Comparison of ENCODE assay signal across 8 cellular contexts in the genomic region with DNA sequence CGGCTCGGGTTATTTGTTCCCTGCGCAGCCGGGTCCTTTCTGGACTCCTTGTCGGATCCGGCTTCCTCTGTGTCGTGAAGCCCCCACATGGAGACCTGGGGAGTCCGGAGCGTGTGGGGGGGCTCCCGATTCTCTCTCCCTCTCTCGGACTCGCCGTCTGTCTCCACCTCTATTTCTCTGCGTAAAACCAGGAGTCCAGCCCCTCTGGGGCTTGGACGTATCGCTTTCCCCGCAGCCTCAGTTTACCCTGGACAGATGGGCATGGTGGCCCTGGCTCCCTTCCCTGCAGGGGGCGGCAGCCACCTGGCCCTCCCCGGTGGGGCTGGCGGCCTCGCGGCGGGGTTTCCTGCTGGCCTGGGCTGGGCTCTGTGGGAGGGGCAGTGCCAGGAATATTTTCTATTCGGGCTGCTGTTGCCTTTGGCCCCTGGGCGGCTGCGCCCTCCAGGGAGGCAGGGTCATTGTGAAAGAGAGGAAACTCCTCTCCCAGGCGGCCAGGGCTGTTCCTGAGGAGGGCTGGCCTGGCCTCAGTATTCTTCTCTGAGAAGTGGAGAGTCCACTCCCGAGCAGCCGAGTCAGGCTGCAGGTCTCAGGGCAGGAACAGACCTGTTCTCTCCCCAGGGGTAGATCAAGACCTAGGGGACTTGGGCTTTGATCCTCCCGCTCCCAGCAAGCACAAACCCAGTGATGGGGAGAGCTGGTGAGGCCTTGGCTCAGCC. TPM values are rescaled to one million over a fixed set of nuclear protein-coding genes. Genes with fewer than 3 reads are reported as not detected.
DNase-seq lines count a peak whose midpoint lies in the region; ATAC-seq and TF ChIP-seq lines count a peak whose summit lies in the region.

No MANE protein-coding gene starts in this region.

- ATAC-seq in HG03565 (IDR thresholded peaks at IDR 0.05; ENCODE audit: unreplicated experiment) (no peak), GM18511 (IDR thresholded peaks at IDR 0.05; ENCODE audit: unreplicated experiment) (no peak)

- intact Hi-C loops in posterior vena cava (cut with DNase I): no loop called here

- no peak for TF ChIP-seq CTCF in foreskin fibroblast (IDR thresholded peaks at IDR 0.05; ENCODE audit: low read depth, low read length)

- H3K4me3 ChIP-seq in H7 (ENCODE audit: insufficient read depth, low read depth, low read length) (peak overlapping the region; percentile 65), SJCRH30 (peak overlapping the region; percentile 62), foreskin fibroblast (ENCODE audit: low read depth in 1 of 2, low read length in 2 of 2) (peak overlapping the region; percentile 60 to 87)

- peaks cover 10% of the 10 kb centered on the region; the same call in 1 of the 2 replicates for H3K9me3 ChIP-seq in SJCRH30 (replicated peaks)

- DNase-seq in H7 (peak; percentile 85), SJCRH30 (peak in 1 of 2 experiments; percentile 56), foreskin fibroblast (peak; percentile 73 to 90), posterior vena cava (ENCODE audit: low spot score) (peak; percentile 89), pons (ENCODE audit: low spot score) (no peak)
- no peak for DNase-seq in activated CD4-positive, CD25-positive, alpha-beta regulatory T cell (lab: John Stamatoyannopoulos, UW)

- H3K36me3 ChIP-seq in H7 (replicated peaks; ENCODE audit: control insufficient read depth, insufficient read depth, low read length): no peaks in the 10 kb centered on the region
- no peaks in the 10 kb centered on the region for H3K36me3 ChIP-seq in SJCRH30

- H3K4me1 ChIP-seq in SJCRH30: peaks cover 29% of the 10 kb centered on the region

- peak overlapping the region; percentile 8; the same call in 1 of the 2 replicates for H3K27ac ChIP-seq in SJCRH30

- peaks cover 19% of the 10 kb centered on the region for H3K27me3 ChIP-seq in H7 (ENCODE audit: control insufficient read depth, insufficient read depth, low read length)
- H3K27me3 ChIP-seq in SJCRH30: no peaks in the 10 kb centered on the region

RNA-seq across cellular contexts. Expression of a gene that starts 0.7 kb away (rescaled TPM):
- total RNA-seq in H7 (2014; rRNA removed; shearing (Covaris generic)): 77.0 and 81.5 TPM in 2 replicates
- 1,949 and 1,974 TPM in 2 replicates for total RNA-seq in SJCRH30 (2014; rRNA removed; shearing (Covaris generic))
- 100 to 1,000 TPM; 106 to 118 TPM for total RNA-seq in posterior vena cava

Comparison
In these comparisons a context has a peak if more than half of its experiments do, and no peak if none do; other contexts are left out.
1. DNase-seq: peak in H7 (single experiment), foreskin fibroblast (2 of 2) and posterior vena cava (single experiment); none in pons (single experiment) and activated CD4-positive, CD25-positive, alpha-beta regulatory T cell (0 of 4).
2. RNA of a gene that starts 0.7 kb away (total RNA-seq): 1,949 to 1,974 TPM in SJCRH30; 106 to 118 TPM in posterior vena cava and 77.0 to 81.5 TPM in H7; every median in the first group is over 10 times any median in the second.
3. Peak in every context shown above with its lines, with median percentiles within 50 percentile points of each other: H3K4me3 ChIP-seq.